Comparison of ENCODE assay signal across 16 cellular contexts in genomic region chr15:100158368-100158767, GRCh38.
DNase-seq lines count a peak whose midpoint lies in the region; ATAC-seq and TF ChIP-seq lines count a peak whose summit lies in the region.
"Had no signal": no experiment of that assay in that cellular context is flagged by ENCODE, and none has a peak within 500 bp of the region (broad histone marks: within the 10 kb centered on the region; RNA-seq: fewer than 3 reads in every experiment).

No MANE protein-coding gene starts in this region.

- H3F3A ChIP-seq in neural progenitor cell (ENCODE audit: low read depth) = no peaks in the 10 kb centered on the region

- POLR2A ChIA-PET in activated CD4-positive, alpha-beta memory T cell treated with anti-CD3 and anti-CD28 coated beads, Interleukin-2, amount 10 ng/mL, durations not matched to agents 7 days and 5 days (lab: Charles Lee) = no interaction called here

- no peaks in the 10 kb centered on the region for H3K79me2 ChIP-seq in neural progenitor cell (ENCODE audit: low read depth)

- H3K9me3 ChIP-seq in NT2/D1 (ENCODE audit: insufficient read depth, low read length) = no peaks in the 10 kb centered on the region
- H3K9me3 ChIP-seq in neural progenitor cell (ENCODE audit: low read depth) = no peaks in the 10 kb centered on the region
- H3K9me3 ChIP-seq: BLaER1 treated with 17β-estradiol and CSF1 and Interleukin-3, amounts not matched to agents 10 nM and 100 nM had no signal

- H3K4me2 ChIP-seq in neural progenitor cell = peak overlapping the region; percentile 6
- H3K4me2 ChIP-seq: BLaER1 treated with 17β-estradiol and CSF1 and Interleukin-3, amounts not matched to agents 10 nM and 100 nM had no signal

- H3K36me3 Mint-ChIP-seq in mesothelial cell of epicardium (peaks cover 12% of the 10 kb centered on the region), neural progenitor cell (no peaks in the 10 kb centered on the region)
- H3K36me3 Mint-ChIP-seq in activated CD8-positive, alpha-beta memory T cell treated with anti-CD3 and anti-CD28 coated beads, Interleukin-2, amount 10 ng/mL, durations not matched to agents 7 days and 5 days = no peaks in the 10 kb centered on the region
- no peaks in the 10 kb centered on the region for H3K36me3 Mint-ChIP-seq in activated CD4-positive, alpha-beta memory T cell treated with anti-CD3 and anti-CD28 coated beads, Interleukin-2, amount 10 ng/mL, durations not matched to agents 7 days and 5 days (ENCODE audit: low read depth)
- H3K36me3 Mint-ChIP-seq: CD8-positive, alpha-beta T cell; IgD-negative memory B cell had no signal

- H3K27me3 Mint-ChIP-seq in mesothelial cell of epicardium (ENCODE audit: low read depth) = no peaks in the 10 kb centered on the region
- no peaks in the 10 kb centered on the region for H3K27me3 Mint-ChIP-seq in neural progenitor cell (ENCODE audit: insufficient read depth, low read depth)
- H3K27me3 Mint-ChIP-seq in activated CD8-positive, alpha-beta memory T cell treated with anti-CD3 and anti-CD28 coated beads, Interleukin-2, amount 10 ng/mL, durations not matched to agents 7 days and 5 days = no peaks in the 10 kb centered on the region
- H3K27me3 Mint-ChIP-seq in activated CD4-positive, alpha-beta memory T cell treated with anti-CD3 and anti-CD28 coated beads, Interleukin-2, amount 10 ng/mL, durations not matched to agents 7 days and 5 days = no peaks in the 10 kb centered on the region
- H3K27me3 Mint-ChIP-seq: B cell, IgD-negative memory B cell had no signal

- H3K9me3 Mint-ChIP-seq in mesothelial cell of epicardium = no peaks in the 10 kb centered on the region
- H3K9me3 Mint-ChIP-seq in neural progenitor cell = no peaks in the 10 kb centered on the region
- H3K9me3 Mint-ChIP-seq in activated CD8-positive, alpha-beta memory T cell treated with anti-CD3 and anti-CD28 coated beads, Interleukin-2, amount 10 ng/mL, durations not matched to agents 7 days and 5 days (ENCODE audit: low read depth) = no peaks in the 10 kb centered on the region
- no peaks in the 10 kb centered on the region for H3K9me3 Mint-ChIP-seq in activated CD4-positive, alpha-beta memory T cell treated with anti-CD3 and anti-CD28 coated beads, Interleukin-2, amount 10 ng/mL, durations not matched to agents 7 days and 5 days
- H3K9me3 Mint-ChIP-seq: CD8-positive, alpha-beta T cell had no signal

- no peaks in the 10 kb centered on the region for H3K4me1 ChIP-seq in NT2/D1 (ENCODE audit: insufficient read depth, insufficient read length)
- peaks cover 10% of the 10 kb centered on the region for H3K4me1 ChIP-seq in neural progenitor cell
- H3K4me1 ChIP-seq: BLaER1 treated with 17β-estradiol and CSF1 and Interleukin-3, amounts not matched to agents 10 nM and 100 nM had no signal

- no peak for TF ChIP-seq CTCF in mesothelial cell of epicardium (IDR thresholded peaks at IDR 0.05; ENCODE audit: unreplicated experiment)
- no peak for TF ChIP-seq CTCF in neural progenitor cell (IDR thresholded peaks at IDR 0.05)

- H3K4me3 Mint-ChIP-seq in mesothelial cell of epicardium = no peak overlapping the region
- H3K4me3 Mint-ChIP-seq in neural progenitor cell = no peak overlapping the region
- H3K4me3 Mint-ChIP-seq in activated CD8-positive, alpha-beta memory T cell treated with anti-CD3 and anti-CD28 coated beads, Interleukin-2, amount 10 ng/mL, durations not matched to agents 7 days and 5 days = no peak overlapping the region
- no peak overlapping the region for H3K4me3 Mint-ChIP-seq in activated CD4-positive, alpha-beta memory T cell treated with anti-CD3 and anti-CD28 coated beads, Interleukin-2, amount 10 ng/mL, durations not matched to agents 7 days and 5 days
- H3K4me3 Mint-ChIP-seq: B cell; CD8-positive, alpha-beta T cell; IgD-negative memory B cell had no signal

- no peaks in the 10 kb centered on the region for H3K36me3 ChIP-seq in NT2/D1 (ENCODE audit: insufficient read depth, insufficient read length, low read length)
- no peaks in the 10 kb centered on the region for H3K36me3 ChIP-seq in neural progenitor cell
- H3K36me3 ChIP-seq: BLaER1 treated with 17β-estradiol and CSF1 and Interleukin-3, amounts not matched to agents 10 nM and 100 nM had no signal

- no peaks in the 10 kb centered on the region for H4K20me1 ChIP-seq in neural progenitor cell (ENCODE audit: low read depth)
- H4K20me1 ChIP-seq: BLaER1 treated with 17β-estradiol and CSF1 and Interleukin-3, amounts not matched to agents 10 nM and 100 nM had no signal

- no peak overlapping the region for H3K9ac ChIP-seq in NT2/D1 (ENCODE audit: insufficient read length, low read depth)
- no peak overlapping the region for H3K9ac ChIP-seq in neural progenitor cell
- H3K9ac ChIP-seq: BLaER1 treated with 17β-estradiol and CSF1 and Interleukin-3, amounts not matched to agents 10 nM and 100 nM; GM23248 had no signal

- H3K27ac ChIP-seq in neural progenitor cell = no peak overlapping the region
- H3K27ac ChIP-seq: BLaER1 treated with 17β-estradiol and CSF1 and Interleukin-3, amounts not matched to agents 10 nM and 100 nM; GM23248 had no signal

- CTCF ChIA-PET in activated CD8-positive, alpha-beta memory T cell treated with anti-CD3 and anti-CD28 coated beads, Interleukin-2, amount 10 ng/mL, durations not matched to agents 7 days and 5 days (lab: Charles Lee) = no interaction called here
- CTCF ChIA-PET in activated CD4-positive, alpha-beta memory T cell treated with anti-CD3 and anti-CD28 coated beads, Interleukin-2, amount 10 ng/mL, durations not matched to agents 7 days and 5 days (lab: Charles Lee) = no interaction called here

- no peaks in the 10 kb centered on the region for H3K27me3 ChIP-seq in NT2/D1 (ENCODE audit: insufficient read depth, insufficient read length)
- H3K27me3 ChIP-seq in neural progenitor cell = no peaks in the 10 kb centered on the region
- H3K27me3 ChIP-seq: BLaER1 treated with 17β-estradiol and CSF1 and Interleukin-3, amounts not matched to agents 10 nM and 100 nM had no signal

- peaks cover 21% of the 10 kb centered on the region for H3K4me1 Mint-ChIP-seq in mesothelial cell of epicardium
- peaks cover 5% of the 10 kb centered on the region for H3K4me1 Mint-ChIP-seq in neural progenitor cell
- H3K4me1 Mint-ChIP-seq in activated CD8-positive, alpha-beta memory T cell treated with anti-CD3 and anti-CD28 coated beads, Interleukin-2, amount 10 ng/mL, durations not matched to agents 7 days and 5 days = no peaks in the 10 kb centered on the region
- no peaks in the 10 kb centered on the region for H3K4me1 Mint-ChIP-seq in activated CD4-positive, alpha-beta memory T cell treated with anti-CD3 and anti-CD28 coated beads, Interleukin-2, amount 10 ng/mL, durations not matched to agents 7 days and 5 days
- H3K4me1 Mint-ChIP-seq: B cell, IgD-negative memory B cell had no signal

- H3K4me3 ChIP-seq in NT2/D1 (ENCODE audit: insufficient read length, low read depth) (no peak overlapping the region), neural progenitor cell (no peak overlapping the region)
- H3K4me3 ChIP-seq: BLaER1 treated with 17β-estradiol and CSF1 and Interleukin-3, amounts not matched to agents 10 nM and 100 nM; GM23248 had no signal

- peak; percentile 5 for DNase-seq in NT2/D1 (ENCODE audit: low read depth, low spot score)
- peak; percentile 35 for DNase-seq in iPS-NIHi11 (ENCODE audit: low spot score)
- no peak for DNase-seq in mesothelial cell of epicardium (ENCODE audit: low spot score in 2 of 2, unreplicated experiment in 2 of 2)
- peak; percentile 41 for DNase-seq in neural progenitor cell (ENCODE audit: low spot score)
- no peak for DNase-seq in DMS114 treated with DMSO at 0.1 percent for 48 hours (lab: John Stamatoyannopoulos, UW; ENCODE audit: unreplicated experiment)
- no peak for DNase-seq in activated CD8-positive, alpha-beta memory T cell treated with anti-CD3 and anti-CD28 coated beads, Interleukin-2, amount 10 ng/mL, durations not matched to agents 7 days and 5 days
- DNase-seq in activated CD4-positive, alpha-beta memory T cell treated with anti-CD3 and anti-CD28 coated beads, Interleukin-2, amount 10 ng/mL, durations not matched to agents 7 days and 5 days = no peak
- DNase-seq: Calu3; CD8-positive, alpha-beta T cell; DMS 273 treated with DMSO at 0.1 percent for 48 hours; GM23248; HCEC 1CT had no signal

- no peak for ATAC-seq in activated CD8-positive, alpha-beta memory T cell treated with anti-CD3 and anti-CD28 coated beads, Interleukin-2, amount 10 ng/mL, durations not matched to agents 7 days and 5 days
- ATAC-seq: CD8-positive, alpha-beta T cell; HepG2 had no signal

- no peak overlapping the region for H2AFZ ChIP-seq in neural progenitor cell (replicated peaks)
- H2AFZ ChIP-seq: GM23248 had no signal

- H3K27ac Mint-ChIP-seq in mesothelial cell of epicardium = peak overlapping the region; percentile 39
- no peak overlapping the region for H3K27ac Mint-ChIP-seq in neural progenitor cell
- no peak overlapping the region for H3K27ac Mint-ChIP-seq in activated CD8-positive, alpha-beta memory T cell treated with anti-CD3 and anti-CD28 coated beads, Interleukin-2, amount 10 ng/mL, durations not matched to agents 7 days and 5 days
- H3K27ac Mint-ChIP-seq in activated CD4-positive, alpha-beta memory T cell treated with anti-CD3 and anti-CD28 coated beads, Interleukin-2, amount 10 ng/mL, durations not matched to agents 7 days and 5 days = no peak overlapping the region
- H3K27ac Mint-ChIP-seq: B cell; CD8-positive, alpha-beta T cell; IgD-negative memory B cell had no signal

Comparison
In these comparisons a context has a peak if more than half of its experiments do, and no peak if none do; other contexts are left out.
1. DNase-seq: peak in NT2/D1 (single experiment), iPS-NIHi11 (single experiment) and neural progenitor cell (single experiment); none in mesothelial cell of epicardium (0 of 2), DMS114 treated with DMSO at 0.1 percent for 48 hours (single experiment), activated CD8-positive, alpha-beta memory T cell treated with anti-CD3 and anti-CD28 coated beads, Interleukin-2, amount 10 ng/mL, durations not matched to agents 7 days and 5 days (single experiment) and activated CD4-positive, alpha-beta memory T cell treated with anti-CD3 and anti-CD28 coated beads, Interleukin-2, amount 10 ng/mL, durations not matched to agents 7 days and 5 days (single experiment).